ENCODE assay signal across 2 cellular contexts in the genomic region with DNA sequence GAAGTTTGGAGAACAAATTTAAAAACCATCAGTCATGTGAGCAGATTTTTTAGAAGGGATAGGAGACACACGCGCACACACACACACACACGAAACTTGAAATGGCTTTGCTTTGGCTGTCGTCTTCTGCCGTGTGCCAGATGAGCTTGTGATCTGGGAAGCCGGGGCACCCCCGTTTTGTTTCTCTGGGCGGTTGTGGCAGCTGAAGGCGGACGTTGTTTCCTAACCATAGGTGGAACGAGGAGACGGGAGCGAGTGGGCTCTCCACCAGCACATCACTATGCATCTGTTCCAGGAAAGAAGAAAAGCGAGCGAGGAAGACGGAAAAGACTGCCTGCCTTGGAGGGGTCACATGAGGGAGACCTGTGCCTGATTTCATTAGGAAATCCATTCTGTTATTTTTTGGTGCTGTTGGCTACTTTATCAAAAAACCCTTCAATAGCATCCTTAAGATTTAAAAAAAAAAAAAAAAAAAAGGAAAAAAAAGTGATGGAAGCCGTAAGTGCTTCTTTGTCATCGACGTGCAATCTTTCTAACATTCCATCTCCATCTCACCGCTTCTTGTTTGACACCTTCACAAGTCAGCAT.
TF ChIP-seq lines count a peak whose summit lies in the region.

No MANE protein-coding gene starts in this region.

TF ChIP-seq in IMR-90, 13 proteins besides CTCF, POLR2A, EP300 and RAD21:
- TF ChIP-seq CEBPB (IDR thresholded peaks at IDR 0.05; ENCODE audit: low read depth, low read length) (no peak), USF2 (IDR thresholded peaks at IDR 0.05; ENCODE audit: low read depth, low read length) (no peak), RCOR1 (IDR thresholded peaks at IDR 0.05; ENCODE audit: insufficient replicate concordance, low read length) (no peak), MXI1 (IDR thresholded peaks at IDR 0.05; ENCODE audit: borderline replicate concordance, low read depth, low read length) (no peak), BHLHE40 (IDR thresholded peaks at IDR 0.05; ENCODE audit: low read depth, low read length) (no peak), MAZ (IDR thresholded peaks at IDR 0.05; ENCODE audit: borderline replicate concordance, low read depth, low read length) (no peak), NFE2L2 (IDR thresholded peaks at IDR 0.05; ENCODE audit: low read depth, low read length) (no peak), SMC3 (IDR thresholded peaks at IDR 0.05; ENCODE audit: low read depth, low read length) (no peak), RFX5 (IDR thresholded peaks at IDR 0.05; ENCODE audit: low read depth, low read length) (no peak), CHD1 (IDR thresholded peaks at IDR 0.05; ENCODE audit: low read depth, low read length) (no peak), MAFK (IDR thresholded peaks at IDR 0.05; ENCODE audit: low read depth, low read length) (no peak), FOS (IDR thresholded peaks at IDR 0.05; ENCODE audit: low read depth, low read length) (no peak)
- TF ChIP-seq, protein P1, sequence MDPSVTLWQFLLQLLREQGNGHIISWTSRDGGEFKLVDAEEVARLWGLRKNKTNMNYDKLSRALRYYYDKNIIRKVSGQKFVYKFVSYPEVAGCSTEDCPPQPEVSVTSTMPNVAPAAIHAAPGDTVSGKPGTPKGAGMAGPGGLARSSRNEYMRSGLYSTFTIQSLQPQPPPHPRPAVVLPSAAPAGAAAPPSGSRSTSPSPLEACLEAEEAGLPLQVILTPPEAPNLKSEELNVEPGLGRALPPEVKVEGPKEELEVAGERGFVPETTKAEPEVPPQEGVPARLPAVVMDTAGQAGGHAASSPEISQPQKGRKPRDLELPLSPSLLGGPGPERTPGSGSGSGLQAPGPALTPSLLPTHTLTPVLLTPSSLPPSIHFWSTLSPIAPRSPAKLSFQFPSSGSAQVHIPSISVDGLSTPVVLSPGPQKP (IDR thresholded peaks at IDR 0.05; ENCODE audit: borderline replicate concordance, low read depth, low read length), result no peak

TF ChIP-seq in GM12878, 131 proteins besides CTCF, POLR2A, EP300 and RAD21:
- TF ChIP-seq, protein P2, sequence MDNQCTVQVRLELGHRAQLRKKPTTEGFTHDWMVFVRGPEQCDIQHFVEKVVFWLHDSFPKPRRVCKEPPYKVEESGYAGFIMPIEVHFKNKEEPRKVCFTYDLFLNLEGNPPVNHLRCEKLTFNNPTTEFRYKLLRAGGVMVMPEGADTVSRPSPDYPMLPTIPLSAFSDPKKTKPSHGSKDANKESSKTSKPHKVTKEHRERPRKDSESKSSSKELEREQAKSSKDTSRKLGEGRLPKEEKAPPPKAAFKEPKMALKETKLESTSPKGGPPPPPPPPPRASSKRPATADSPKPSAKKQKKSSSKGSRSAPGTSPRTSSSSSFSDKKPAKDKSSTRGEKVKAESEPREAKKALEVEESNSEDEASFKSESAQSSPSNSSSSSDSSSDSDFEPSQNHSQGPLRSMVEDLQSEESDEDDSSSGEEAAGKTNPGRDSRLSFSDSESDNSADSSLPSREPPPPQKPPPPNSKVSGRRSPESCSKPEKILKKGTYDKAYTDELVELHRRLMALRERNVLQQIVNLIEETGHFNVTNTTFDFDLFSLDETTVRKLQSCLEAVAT (IDR thresholded peaks at IDR 0.05), result 0 out of 2 replicates have a peak, but pooled peaks have one; percentile 30
- TF ChIP-seq, protein P3, sequence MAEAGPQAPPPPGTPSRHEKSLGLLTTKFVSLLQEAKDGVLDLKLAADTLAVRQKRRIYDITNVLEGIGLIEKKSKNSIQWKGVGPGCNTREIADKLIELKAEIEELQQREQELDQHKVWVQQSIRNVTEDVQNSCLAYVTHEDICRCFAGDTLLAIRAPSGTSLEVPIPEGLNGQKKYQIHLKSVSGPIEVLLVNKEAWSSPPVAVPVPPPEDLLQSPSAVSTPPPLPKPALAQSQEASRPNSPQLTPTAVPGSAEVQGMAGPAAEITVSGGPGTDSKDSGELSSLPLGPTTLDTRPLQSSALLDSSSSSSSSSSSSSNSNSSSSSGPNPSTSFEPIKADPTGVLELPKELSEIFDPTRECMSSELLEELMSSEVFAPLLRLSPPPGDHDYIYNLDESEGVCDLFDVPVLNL (IDR thresholded peaks at IDR 0.05; ENCODE audit: low read depth, low read length), result no peak
